Comparison of ENCODE assay signal across 8 cellular contexts in genomic region chr11:108664730-108665525, GRCh38. TPM values are rescaled to one million over a fixed set of nuclear protein-coding genes. Genes with fewer than 3 reads are reported as not detected.
DNase-seq lines count a peak whose midpoint lies in the region; ATAC-seq, FAIRE-seq and TF ChIP-seq lines count a peak whose summit lies in the region.

TSS of gene DDX10 (plus strand) at chr11:108665069. CDS start at chr11:108665154, 85 bp downstream.

- H3K27ac Mint-ChIP-seq in astrocyte (ENCODE audit: unreplicated experiment): peak within 1 kb of the TSS; percentile 98

- WGBS in aorta, 2 donors: 0% methylated on average over 61 of the region's 61 CpGs

- H3K27ac ChIP-seq in astrocyte (ENCODE audit: low read depth, low read length) (peak within 1 kb of the TSS; percentile 63), rectal smooth muscle tissue (ENCODE audit: low read depth, low read length) (peak within 1 kb of the TSS; percentile 60), aorta (ENCODE audit: low read depth in 1 of 2, low read length in 2 of 2) (no peak within 1 kb of the TSS)

- no peaks in the 10 kb centered on the region for H3K36me3 ChIP-seq in astrocyte (ENCODE audit: insufficient read depth, low read length)
- no peaks in the 10 kb centered on the region for H3K36me3 ChIP-seq in rectal smooth muscle tissue (ENCODE audit: control insufficient read depth, insufficient read depth, low read length)
- peaks cover 0 to 2% of the 10 kb centered on the region in 2 donors for H3K36me3 ChIP-seq in aorta (ENCODE audit: control insufficient read depth in 1 of 2, insufficient read depth in 2 of 2, low read length in 1 of 2)

- peak; percentile 96 for DNase-seq in NCI-H2029 (lab: John Stamatoyannopoulos, UW)
- DNase-seq in T-helper 22 cell (ENCODE audit: low read depth): peak; percentile 95
- peak; percentile 93 for DNase-seq in astrocyte (ENCODE audit: low read depth)
- DNase-seq in hepatic stellate cell (ENCODE audit: low spot score): peak; percentile 91
- DNase-seq in aorta: peak; percentile 98 to 99

- FAIRE-seq in astrocyte (lab: Jason Lieb, UNC): peak; percentile 84

- H2AFZ ChIP-seq in astrocyte (ENCODE audit: low read depth, low read length): peak within 1 kb of the TSS; percentile 86

- H4K20me1 ChIP-seq in astrocyte (ENCODE audit: insufficient read depth, low read length): peaks cover 22% of the 10 kb centered on the region

- TF ChIP-seq CTCF in astrocyte (IDR thresholded peaks at IDR 0.05; ENCODE audit: insufficient read depth, low read depth, low read length): no peak

- TF ChIP-seq POLR2A in GM18505 (IDR thresholded peaks at IDR 0.05; ENCODE audit: borderline replicate concordance, extremely low read depth, insufficient read depth, insufficient read length): peak; percentile 68

- peaks cover 5% of the 10 kb centered on the region for H3K36me3 Mint-ChIP-seq in astrocyte (ENCODE audit: low read depth, unreplicated experiment)

- no peaks in the 10 kb centered on the region for H3K9me3 Mint-ChIP-seq in astrocyte (ENCODE audit: unreplicated experiment)

- H3K27me3 ChIP-seq in astrocyte (ENCODE audit: insufficient read depth, low read length) (no peaks in the 10 kb centered on the region), rectal smooth muscle tissue (ENCODE audit: control insufficient read depth, insufficient read depth, low read length) (no peaks in the 10 kb centered on the region), aorta (ENCODE audit: control insufficient read depth in 1 of 2, insufficient read depth in 2 of 2, low read length in 1 of 2) (no peaks in the 10 kb centered on the region)

- H3K79me2 ChIP-seq in astrocyte (ENCODE audit: insufficient read depth, low read length): peaks cover 51% of the 10 kb centered on the region

- H3K4me2 ChIP-seq in astrocyte (ENCODE audit: low read length): peak within 1 kb of the TSS; percentile 77

- H3K9ac ChIP-seq in astrocyte (ENCODE audit: low read length): peak within 1 kb of the TSS; percentile 90
- peak within 1 kb of the TSS; percentile 51 for H3K9ac ChIP-seq in rectal smooth muscle tissue (ENCODE audit: low read length)

- peaks cover 9% of the 10 kb centered on the region for H3K4me1 Mint-ChIP-seq in astrocyte (ENCODE audit: low read depth, unreplicated experiment)

- H3K4me1 ChIP-seq in astrocyte (ENCODE audit: insufficient read depth, low read length): peaks cover 6% of the 10 kb centered on the region
- peaks cover 11% of the 10 kb centered on the region for H3K4me1 ChIP-seq in rectal smooth muscle tissue (ENCODE audit: control insufficient read depth, insufficient read depth, low read length)
- H3K4me1 ChIP-seq in aorta (ENCODE audit: control insufficient read depth in 1 of 2, insufficient read depth in 2 of 2, low read length in 2 of 2): peaks cover 0 to 10% of the 10 kb centered on the region in 2 donors

- ATAC-seq in GM18505 (IDR thresholded peaks at IDR 0.05; ENCODE audit: unreplicated experiment) (peak; percentile 86), HG02973 (IDR thresholded peaks at IDR 0.05; ENCODE audit: unreplicated experiment) (peak; percentile 80), aorta (ENCODE audit: low FRiP score) (peak; percentile 99)

- no peaks in the 10 kb centered on the region for H3K27me3 Mint-ChIP-seq in astrocyte (ENCODE audit: low read depth, unreplicated experiment)

- intact Hi-C loops in aorta (cut with DNase I): loop anchor here (5.0 kb wide), 2 partner anchors 443 to 543 kb away; partner anchors contain the start of genes ACAT1 (in 1 of the 2), ATM (in 1 of the 2) and NPAT (in 1 of the 2)

- peak within 1 kb of the TSS; percentile 82 for H3K4me3 ChIP-seq in astrocyte (ENCODE audit: insufficient read depth, low read depth, low read length)
- H3K4me3 ChIP-seq in rectal smooth muscle tissue (ENCODE audit: low read length): peak within 1 kb of the TSS; percentile 96
- peak within 1 kb of the TSS; percentile 66 to 86 for H3K4me3 ChIP-seq in aorta (ENCODE audit: low read length in 2 of 2)

- peak within 1 kb of the TSS; percentile 100 for H3K4me3 Mint-ChIP-seq in astrocyte (ENCODE audit: unreplicated experiment)

- no peaks in the 10 kb centered on the region for H3K9me3 ChIP-seq in astrocyte (ENCODE audit: insufficient read depth, low read depth, low read length)
- H3K9me3 ChIP-seq in aorta (ENCODE audit: control insufficient read depth, low read length): no peaks in the 10 kb centered on the region

RNA-seq across cellular contexts. Expression of gene DDX10, which starts in this region (rescaled TPM):
- total RNA-seq in astrocyte (27.1 and 32.2 TPM in 2 replicates), aorta (10 to 100 TPM; 18.8 to 24.2 TPM)
- polyA plus RNA-seq in aorta: 10 to 100 TPM in 1 of 2 donors, 1 to 10 TPM in 1; 9.3 to 11.8 TPM

Comparison
In these comparisons a context has a peak if more than half of its experiments do, and no peak if none do; other contexts are left out.
1. H3K27ac ChIP-seq: peak in astrocyte (single experiment) and rectal smooth muscle tissue (single experiment); none in aorta (0 of 2).
2. Peak in every context shown above with its lines, with median percentiles within 50 percentile points of each other: ATAC-seq, DNase-seq and H3K4me3 ChIP-seq.